In the genomic region with DNA sequence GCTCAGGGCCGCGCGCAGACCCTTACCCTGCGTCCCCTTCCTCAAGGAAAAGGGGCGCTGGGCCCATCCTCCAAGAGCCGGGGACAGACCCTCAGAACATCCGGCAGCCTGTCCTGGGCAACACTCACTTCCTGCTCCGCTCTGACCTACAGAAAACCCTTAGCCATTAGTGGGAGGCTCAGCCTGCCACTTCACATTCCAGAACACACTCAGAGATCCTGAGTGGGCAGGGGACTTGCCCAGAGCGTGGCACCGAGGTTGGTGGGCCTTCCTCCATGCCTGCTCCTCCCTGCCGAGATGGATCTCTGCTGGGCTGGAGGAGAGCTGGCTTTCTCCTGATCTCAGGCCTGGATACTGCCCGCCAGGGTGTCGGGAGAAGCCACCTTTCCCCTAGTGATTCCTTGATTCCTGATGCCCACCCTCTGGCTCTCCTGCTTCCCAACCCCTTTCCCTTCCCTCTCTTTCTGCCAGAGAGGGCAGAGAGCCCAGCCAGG, we compare ENCODE assay signal across 8 cellular contexts. TPM values are rescaled to one million over a fixed set of nuclear protein-coding genes. Genes with fewer than 3 reads are reported as not detected.
DNase-seq lines count a peak whose midpoint lies in the region; ATAC-seq, FAIRE-seq and TF ChIP-seq lines count a peak whose summit lies in the region.

No MANE protein-coding gene starts in this region.

- peak overlapping the region; percentile 91 for H3K9ac ChIP-seq in BLaER1
- no peak overlapping the region for H3K9ac ChIP-seq in IMR-90 (ENCODE audit: low read depth, low read length)
- H3K9ac ChIP-seq in duodenal mucosa (ENCODE audit: low read depth in 1 of 2, low read length in 2 of 2), result peak overlapping the region in 1 of 2 donors; percentile 57

- no peaks in the 10 kb centered on the region for H3K36me3 Mint-ChIP-seq in natural killer cell

- H3K4ac ChIP-seq in IMR-90 (ENCODE audit: low read depth, low read length), result peak overlapping the region; percentile 76

- no peak overlapping the region for H2BK5ac ChIP-seq in IMR-90 (ENCODE audit: low read depth, low read length, poor library complexity, severe bottlenecking)

- H3K4me3 Mint-ChIP-seq in natural killer cell, result peak overlapping the region; percentile 86

- TF ChIP-seq POLR2A in IMR-90 (IDR thresholded peaks at IDR 0.05; ENCODE audit: low read depth, low read length), result no peak

- intact Hi-C loops in IMR-90 (cut with micrococcal nuclease), result no loop called here
- intact Hi-C loops in natural killer cell (cut with micrococcal nuclease), result no loop called here

- H2AK9ac ChIP-seq in IMR-90 (replicated peaks; ENCODE audit: low read depth, low read length, poor library complexity), result peak overlapping the region; percentile 79

- no peak for FAIRE-seq in urothelium cell line (lab: Jason Lieb, UNC)

- TF ChIP-seq CTCF in IMR-90 (conservative IDR thresholded peaks at IDR 0.05; ENCODE audit: low read depth, low read length) (no peak), natural killer cell (IDR thresholded peaks at IDR 0.05) (no peak)

- H4K91ac ChIP-seq in IMR-90 (ENCODE audit: insufficient read depth, low read depth, low read length), result peak overlapping the region; percentile 78

- H3K14ac ChIP-seq in IMR-90 (replicated peaks; ENCODE audit: low read depth, low read length), result peak overlapping the region; percentile 58; the same call in 1 of the 2 replicates

- H3K4me3 ChIP-seq in BLaER1 (peak overlapping the region; percentile 85), IMR-90 (ENCODE audit: insufficient read depth, low read depth, low read length) (no peak overlapping the region), duodenal mucosa (ENCODE audit: low read depth in 1 of 2, low read length in 2 of 2) (peak overlapping the region; percentile 56 to 62)

- no peak overlapping the region for H3K18ac ChIP-seq in IMR-90 (ENCODE audit: low read depth, low read length)

- peak overlapping the region; percentile 81 for H2AFZ ChIP-seq in IMR-90 (replicated peaks; ENCODE audit: low read length, poor library complexity)

- no peaks in the 10 kb centered on the region for H3K79me1 ChIP-seq in IMR-90 (ENCODE audit: low read depth in 1 of 2, low read length in 2 of 2)

- no peak overlapping the region for H3K56ac ChIP-seq in IMR-90 (ENCODE audit: extremely low read depth, insufficient read depth, low read length)

- no TSS peak for BruUV-seq in IMR-90 (replicated peaks; lab: Mats Ljungman, UMichigan)

- dilution Hi-C loops in IMR-90 (cut with HindIII; ENCODE audit: low sequenced_read_pairs, unreplicated experiment), result no loop called here

- H3K4me1 Mint-ChIP-seq in natural killer cell, result peaks cover 0 to 13% of the 10 kb centered on the region in 2 donors

- H3K27me3 Mint-ChIP-seq in natural killer cell (ENCODE audit: low read depth in 2 of 2), result no peaks in the 10 kb centered on the region

- peak overlapping the region; percentile 77 for H2AK5ac ChIP-seq in IMR-90 (ENCODE audit: low read depth, low read length)

- H3K27ac Mint-ChIP-seq in natural killer cell, result peak overlapping the region in 1 of 2 donors; percentile 82

- H3K27ac ChIP-seq in BLaER1 (peak overlapping the region; percentile 94), IMR-90 (ENCODE audit: insufficient read depth, low read length) (no peak overlapping the region), duodenal mucosa (ENCODE audit: low read depth, low read length) (peak overlapping the region; percentile 30)

- no peak for ATAC-seq in IMR-90 (ENCODE audit: low read depth)
- no peak for ATAC-seq in natural killer cell
- no peak for ATAC-seq in HG03108 (IDR thresholded peaks at IDR 0.05; ENCODE audit: unreplicated experiment)
- ATAC-seq in HG03045 (IDR thresholded peaks at IDR 0.05; ENCODE audit: unreplicated experiment), result no peak

- H3K9me3 ChIP-seq in BLaER1 (no peaks in the 10 kb centered on the region), IMR-90 (ENCODE audit: control insufficient read depth, insufficient read depth, low read length) (no peaks in the 10 kb centered on the region), duodenal mucosa (ENCODE audit: control insufficient read depth in 1 of 2, low read length in 2 of 2) (no peaks in the 10 kb centered on the region)

- no peaks in the 10 kb centered on the region for H3K9me3 Mint-ChIP-seq in natural killer cell

- H4K5ac ChIP-seq in IMR-90 (ENCODE audit: low read depth, low read length), result peak overlapping the region; percentile 40; the same call in 1 of the 2 replicates

- 60% methylated on average over 5 of the region's 13 CpGs; no CpG with 5 or more reads in 1 of the 2 experiments for WGBS in IMR-90 (ENCODE audit: extremely low coverage in 2 of 2, insufficient read length in 1 of 2), 2 experiments

- peak overlapping the region; percentile 74; the same call in 1 of the 2 replicates for H3K23ac ChIP-seq in IMR-90 (ENCODE audit: low read depth, low read length)

- H2BK15ac ChIP-seq in IMR-90 (ENCODE audit: low read depth, low read length), result peak overlapping the region; percentile 65; the same call in 1 of the 3 replicates

- TF ChIP-seq RAD21 in IMR-90 (IDR thresholded peaks at IDR 0.05; ENCODE audit: low read length), result no peak

- peak overlapping the region; percentile 54 to 85; a peak in 3 of 4 replicates for H4K8ac ChIP-seq in IMR-90 (ENCODE audit: low read depth in 2 of 2, low read length in 2 of 2)

- POLR2A ChIA-PET in IMR-90 (lab: Charles Lee; ENCODE audit: unreplicated experiment), result no interaction called here

- in situ Hi-C loops in IMR-90 (cut with MboI; ENCODE audit: low sequenced_read_pairs), result no loop called here

- peaks cover 14% of the 10 kb centered on the region for H3K9me1 ChIP-seq in IMR-90 (ENCODE audit: insufficient read depth, low read length)

- H3K36me3 ChIP-seq in BLaER1, result peaks cover 27% of the 10 kb centered on the region
- no peaks in the 10 kb centered on the region for H3K36me3 ChIP-seq in IMR-90 (ENCODE audit: control insufficient read depth, insufficient read depth, low read length)
- H3K36me3 ChIP-seq in duodenal mucosa (ENCODE audit: control insufficient read depth in 1 of 2, insufficient read depth in 2 of 2, low read length in 2 of 2), result peaks cover 3 to 11% of the 10 kb centered on the region in 2 donors

- H4K20me1 ChIP-seq in BLaER1 (peaks cover 41% of the 10 kb centered on the region), IMR-90 (ENCODE audit: insufficient read depth, low read length) (peaks cover 8% of the 10 kb centered on the region; the same call in 1 of the 2 replicates)

- CTCF ChIA-PET in IMR-90 (lab: Yijun Ruan, JAX), result no interaction called here

- H3K4me2 ChIP-seq in BLaER1 (peak overlapping the region; percentile 98), IMR-90 (ENCODE audit: low read depth, low read length) (no peak overlapping the region)

- H3K27me3 ChIP-seq in BLaER1 (no peaks in the 10 kb centered on the region), IMR-90 (ENCODE audit: control insufficient read depth, insufficient read depth, low read length) (no peaks in the 10 kb centered on the region; the same call in 1 of the 2 replicates), duodenal mucosa (ENCODE audit: control insufficient read depth in 1 of 2, insufficient read depth in 2 of 2, low read length in 2 of 2) (no peaks in the 10 kb centered on the region)

- H3K4me1 ChIP-seq in BLaER1 (peaks cover 68% of the 10 kb centered on the region), IMR-90 (ENCODE audit: control insufficient read depth, insufficient read depth, low read length) (peaks cover 24% of the 10 kb centered on the region), duodenal mucosa (ENCODE audit: control insufficient read depth in 1 of 2, insufficient read depth in 2 of 2, low read length in 2 of 2) (peaks cover 21 to 43% of the 10 kb centered on the region in 2 donors)

- H2BK120ac ChIP-seq in IMR-90 (ENCODE audit: low read depth, low read length), result peak overlapping the region; percentile 57; the same call in 1 of the 2 replicates

- H2BK20ac ChIP-seq in IMR-90 (ENCODE audit: low read depth, low read length), result no peak overlapping the region

- DNase-seq in IMR-90 (no peak), natural killer cell (no peak), NCI-H146 treated with DMSO at 0.1 percent for 48 hours (lab: John Stamatoyannopoulos, UW; ENCODE audit: unreplicated experiment) (no peak), urothelium cell line (ENCODE audit: low spot score) (no peak)

TF ChIP-seq in IMR-90, 13 proteins besides CTCF, POLR2A, EP300 and RAD21 (continues in another document):
- no peak for TF ChIP-seq CEBPB (IDR thresholded peaks at IDR 0.05; ENCODE audit: low read depth, low read length)
- TF ChIP-seq NFE2L2 (IDR thresholded peaks at IDR 0.05; ENCODE audit: low read depth, low read length), result no peak
- TF ChIP-seq ELK1 (IDR thresholded peaks at IDR 0.05; ENCODE audit: borderline replicate concordance, low read depth, low read length), result no peak

RNA-seq across cellular contexts. Expression of gene SCARF1, which starts 1.5 kb away (rescaled TPM):
- 0.18 and 0.28 TPM in 2 replicates for total RNA-seq in IMR-90 (2012; rRNA removed)
- 0.34 and 0.43 TPM in 2 replicates for polyA plus RNA-seq in IMR-90 (2012; rRNA removed)
- 0.13 and 0.40 TPM in 2 replicates for polyA plus RNA-seq in IMR-90 (2012; cell fraction: cytosol; rRNA removed)
- polyA plus RNA-seq in IMR-90 (2012; cell fraction: nucleus; rRNA removed; ENCODE audit: low replicate concordance), result 2.4 and 4.2 TPM in 2 replicates
- 1 to 10 TPM in 2 of 3 donors, under 1 TPM in 1; 0.59 to 3.1 (median 1.0) TPM for total RNA-seq in natural killer cell

RNA-seq across cellular contexts. Expression of gene RILP, which starts 5.6 kb away (rescaled TPM):
- 3.9 TPM in 2 replicates for total RNA-seq in IMR-90 (2012; rRNA removed)
- 6.0 and 7.3 TPM in 2 replicates for polyA plus RNA-seq in IMR-90 (2012; rRNA removed)
- 4.0 and 6.5 TPM in 2 replicates for polyA plus RNA-seq in IMR-90 (2012; cell fraction: cytosol; rRNA removed)
- 9.0 and 11.3 TPM in 2 replicates for polyA plus RNA-seq in IMR-90 (2012; cell fraction: nucleus; rRNA removed; ENCODE audit: low replicate concordance)
- total RNA-seq in natural killer cell, result 1 to 10 TPM; 2.3 to 5.1 (median 4.0) TPM

RNA-seq across cellular contexts. Expression of gene SLC43A2, which starts 15.4 kb away (rescaled TPM):
- 3.3 and 3.8 TPM in 2 replicates for total RNA-seq in IMR-90 (2012; rRNA removed)
- polyA plus RNA-seq in IMR-90 (2012; rRNA removed), result 9.0 and 10.3 TPM in 2 replicates
- 6.7 and 12.6 TPM in 2 replicates for polyA plus RNA-seq in IMR-90 (2012; cell fraction: cytosol; rRNA removed)
- polyA plus RNA-seq in IMR-90 (2012; cell fraction: nucleus; rRNA removed; ENCODE audit: low replicate concordance), result 6.9 and 14.7 TPM in 2 replicates
- total RNA-seq in natural killer cell, result 10 to 100 TPM; 24.5 to 36.0 (median 30.3) TPM

RNA-seq across cellular contexts. Expression of gene PRPF8, which starts 40.6 kb away (rescaled TPM):
- total RNA-seq in IMR-90 (2012; rRNA removed) (113 and 141 TPM in 2 replicates), natural killer cell (100 to 1,000 TPM; 475 to 508 (median 480) TPM)
- polyA plus RNA-seq in IMR-90 (2012; rRNA removed), result 160 and 167 TPM in 2 replicates
- polyA plus RNA-seq in IMR-90 (2012; cell fraction: cytosol; rRNA removed), result 63.5 and 106 TPM in 2 replicates
- polyA plus RNA-seq in IMR-90 (2012; cell fraction: nucleus; rRNA removed; ENCODE audit: low replicate concordance), result 249 and 303 TPM in 2 replicates
